29 cellular contexts compared by ENCODE assay signal in the genomic region with DNA sequence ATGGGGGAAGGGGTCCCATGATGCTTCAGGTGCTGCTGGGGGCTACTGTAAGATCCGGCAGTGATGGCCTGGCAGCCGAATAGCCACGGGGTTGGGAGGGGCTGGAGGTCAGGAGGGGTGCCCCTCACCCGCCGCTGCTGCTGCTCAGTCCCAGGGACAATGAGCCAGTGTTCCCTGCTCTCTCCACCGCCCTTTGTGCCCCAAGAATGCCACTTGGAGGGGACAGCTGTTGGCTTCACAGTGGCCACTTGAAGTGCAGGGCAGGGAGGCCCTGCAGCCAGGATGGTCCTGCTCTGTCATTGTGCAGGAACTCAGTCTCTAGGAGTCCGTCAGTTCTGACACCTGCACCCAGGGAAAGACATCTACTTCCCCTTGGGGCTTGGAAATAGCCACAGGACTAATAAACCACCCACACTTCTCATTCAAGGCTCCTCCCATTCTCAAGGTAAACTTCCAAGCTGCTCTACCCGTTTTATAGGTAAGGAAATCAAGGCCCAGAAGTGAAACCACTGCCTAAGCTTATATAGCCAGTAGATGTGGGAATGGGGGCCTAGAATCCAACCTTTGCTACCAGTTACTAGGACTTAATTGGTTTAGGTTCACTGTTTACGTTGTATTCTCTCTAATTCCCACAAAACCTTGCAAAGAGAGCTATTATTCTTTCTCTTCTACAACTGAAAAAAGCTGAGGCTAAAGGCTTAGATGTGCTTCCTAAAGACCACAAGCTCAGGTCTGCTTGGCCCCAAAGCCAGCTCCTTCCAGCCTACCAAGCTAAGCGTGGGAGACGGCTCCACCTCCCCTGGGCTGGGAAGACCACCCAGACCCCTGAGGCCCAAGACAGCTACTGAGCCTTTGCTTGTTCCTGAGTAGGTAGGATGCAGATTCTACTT. TPM values are rescaled to one million over a fixed set of nuclear protein-coding genes. Genes with fewer than 3 reads are reported as not detected.
DNase-seq lines count a peak whose midpoint lies in the region; ATAC-seq, FAIRE-seq and TF ChIP-seq lines count a peak whose summit lies in the region.
"Had no signal": no experiment of that assay in that cellular context is flagged by ENCODE, and none has a peak within 500 bp of the region (broad histone marks: within the 10 kb centered on the region; RNA-seq: fewer than 3 reads in every experiment).

No MANE protein-coding gene starts in this region.

- H3K27me3 Mint-ChIP-seq in endodermal cell (ENCODE audit: insufficient read depth) = no peaks in the 10 kb centered on the region
- H3K27me3 Mint-ChIP-seq: activated CD4-positive, alpha-beta memory T cell treated with anti-CD3 and anti-CD28 coated beads for 36 hours; T-helper 17 cell had no signal

- H3K36me3 Mint-ChIP-seq in endodermal cell (ENCODE audit: low read depth) = no peaks in the 10 kb centered on the region
- H3K36me3 Mint-ChIP-seq: activated CD4-positive, alpha-beta memory T cell treated with anti-CD3 and anti-CD28 coated beads for 36 hours; mesothelial cell of epicardium; WTC11 had no signal

- no peak overlapping the region for H3K27ac Mint-ChIP-seq in endodermal cell
- H3K27ac Mint-ChIP-seq: activated CD4-positive, alpha-beta memory T cell treated with anti-CD3 and anti-CD28 coated beads for 36 hours; mesothelial cell of epicardium; T-helper 17 cell; WTC11 had no signal

- 85 to 100% methylated on average over 1 to 11 of the region's 11 CpGs for WGBS in endodermal cell (ENCODE audit: insufficient coverage in 1 of 2, insufficient read length in 1 of 2), 2 experiments
- WGBS in neuronal stem cell (ENCODE audit: extremely low coverage in 2 of 2, insufficient read length in 2 of 2, insufficient replicate concordance in 1 of 2), 2 donors = no CpG with 5 or more reads among the region's 11 CpGs

- peak overlapping the region; percentile 90 for H2AK5ac ChIP-seq in neuronal stem cell (ENCODE audit: low read depth, low read length)

- H3K4me2 ChIP-seq in neuronal stem cell (ENCODE audit: insufficient read depth, low read length, poor library complexity, severe bottlenecking) = no peak overlapping the region

- H3K18ac ChIP-seq in neuronal stem cell (ENCODE audit: low read length) = peak overlapping the region; percentile 82

- DNase-seq in SKM-1 treated with dmso at 0.1 percent for 144 hours (lab: John Stamatoyannopoulos, UW; ENCODE audit: unreplicated experiment) (peak; percentile 19), SKM-1 (lab: John Stamatoyannopoulos, UW; ENCODE audit: unreplicated experiment) (no peak), endodermal cell (no peak), neuronal stem cell (ENCODE audit: low spot score) (no peak), urothelium cell line (ENCODE audit: low spot score) (no peak), hepatic stellate cell (ENCODE audit: low spot score) (no peak), dermis blood vessel endothelial cell (no peak)
- DNase-seq: activated effector memory CD4-positive, alpha-beta T cell treated with anti-CD3 and anti-CD28 coated beads, Interleukin-2, amount 50 U/mL, for 16 hours; DMS 273 treated with DMSO at 0.1 percent for 48 hours; left lung; NCI-H146; NCI-H69; retina; SHP77 treated with DMSO at 0.1 percent for 48 hours; T-helper 17 cell had no signal

- H3K27me3 ChIP-seq in endodermal cell (ENCODE audit: control insufficient read depth, insufficient read depth, low read length, poor library complexity, severe bottlenecking) (no peaks in the 10 kb centered on the region), neuronal stem cell (ENCODE audit: control insufficient read depth in 3 of 3, insufficient read depth in 3 of 3, low read depth in 1 of 3, low read length in 3 of 3) (no peaks in the 10 kb centered on the region)
- H3K27me3 ChIP-seq: adrenal gland; BLaER1 treated with 17β-estradiol and CSF1 and Interleukin-3, amounts not matched to agents 10 nM and 100 nM; cardiac muscle cell; left lung; vagina had no signal

- H3K36me3 ChIP-seq in endodermal cell (ENCODE audit: control insufficient read depth, insufficient read depth, low read length) (no peaks in the 10 kb centered on the region), neuronal stem cell (replicated peaks in 1 of 2; ENCODE audit: control insufficient read depth in 2 of 2, insufficient read depth in 2 of 2, low read length in 2 of 2) (no peaks in the 10 kb centered on the region)
- H3K36me3 ChIP-seq: adrenal gland; BLaER1 treated with 17β-estradiol and CSF1 and Interleukin-3, amounts not matched to agents 10 nM and 100 nM; cardiac muscle cell; left lung; vagina had no signal

- H3K4me1 ChIP-seq in endodermal cell (ENCODE audit: control insufficient read depth, insufficient read depth, low read length) (peaks cover 3% of the 10 kb centered on the region), neuronal stem cell (ENCODE audit: control insufficient read depth in 2 of 2, insufficient read depth in 1 of 2, low read depth in 1 of 2, low read length in 2 of 2) (peaks cover 13 to 15% of the 10 kb centered on the region in 2 donors)

- H3K4me3 ChIP-seq in endodermal cell (ENCODE audit: low read length) = no peak overlapping the region
- no peak overlapping the region for H3K4me3 ChIP-seq in neuronal stem cell (ENCODE audit: low read length in 2 of 2)
- H3K4me3 ChIP-seq: adrenal gland; BLaER1 treated with 17β-estradiol and CSF1 and Interleukin-3, amounts not matched to agents 10 nM and 100 nM; cardiac muscle cell; left lung; vagina had no signal

- H2BK15ac ChIP-seq in neuronal stem cell (ENCODE audit: low read length) = peak overlapping the region; percentile 92

- FAIRE-seq in urothelium cell line (lab: Jason Lieb, UNC) = peak; percentile 71
- FAIRE-seq: A204.1, G401.6 had no signal

- H3K14ac ChIP-seq in neuronal stem cell (ENCODE audit: low read length) = no peak overlapping the region

- TF ChIP-seq CTCF in endodermal cell (conservative IDR thresholded peaks at IDR 0.05) = no peak

- H3K9me3 Mint-ChIP-seq in endodermal cell = peaks cover 2% of the 10 kb centered on the region
- H3K9me3 Mint-ChIP-seq: activated CD4-positive, alpha-beta memory T cell treated with anti-CD3 and anti-CD28 coated beads for 36 hours; mesothelial cell of epicardium had no signal

- H4K8ac ChIP-seq in neuronal stem cell (ENCODE audit: low read depth, low read length) = no peak overlapping the region

- H3K79me1 ChIP-seq in neuronal stem cell (ENCODE audit: low read depth, low read length) = no peaks in the 10 kb centered on the region

- peaks cover 6% of the 10 kb centered on the region for H3K4me1 Mint-ChIP-seq in endodermal cell
- H3K4me1 Mint-ChIP-seq: T-helper 17 cell had no signal

- peak overlapping the region; percentile 43 for H2BK5ac ChIP-seq in neuronal stem cell (ENCODE audit: low read length)

- ATAC-seq in esophagus mucosa = no peak
- ATAC-seq: left lung, T-helper 17 cell, WTC11 had no signal

- H3K9me3 ChIP-seq in endodermal cell (ENCODE audit: control insufficient read depth, low read length) = peaks cover 9% of the 10 kb centered on the region
- peaks cover 0 to 3% of the 10 kb centered on the region in 2 donors for H3K9me3 ChIP-seq in neuronal stem cell (replicated peaks in 1 of 2; ENCODE audit: control insufficient read depth in 2 of 2, insufficient read depth in 1 of 2, low read depth in 1 of 2, low read length in 2 of 2)
- H3K9me3 ChIP-seq: adrenal gland, left lung, vagina had no signal

- H3K4me3 Mint-ChIP-seq in endodermal cell = no peak overlapping the region
- H3K4me3 Mint-ChIP-seq: activated CD4-positive, alpha-beta memory T cell treated with anti-CD3 and anti-CD28 coated beads for 36 hours; mesothelial cell of epicardium; T-helper 17 cell; WTC11 had no signal

- no peak overlapping the region for H3K4ac ChIP-seq in neuronal stem cell (ENCODE audit: low read length)

- no peak overlapping the region for H4K91ac ChIP-seq in neuronal stem cell (ENCODE audit: low read depth, low read length, poor library complexity)

- no peak overlapping the region for H2BK120ac ChIP-seq in neuronal stem cell (ENCODE audit: low read depth, low read length)

- no peak overlapping the region for H3K23ac ChIP-seq in neuronal stem cell (ENCODE audit: low read depth, low read length, poor library complexity)

- H3K9ac ChIP-seq in endodermal cell (ENCODE audit: extremely low read depth, low read length, poor library complexity, severe bottlenecking) (no peak overlapping the region), neuronal stem cell (ENCODE audit: low read depth, low read length, poor library complexity) (no peak overlapping the region)
- H3K9ac ChIP-seq: BLaER1 treated with 17β-estradiol and CSF1 and Interleukin-3, amounts not matched to agents 10 nM and 100 nM had no signal

- no peak overlapping the region for H2BK12ac ChIP-seq in neuronal stem cell (ENCODE audit: low read length)

- H3K27ac ChIP-seq in endodermal cell (ENCODE audit: low read depth, low read length) (peak overlapping the region; percentile 13), neuronal stem cell (replicated peaks; ENCODE audit: low read length) (no peak overlapping the region)
- H3K27ac ChIP-seq: adrenal gland; BLaER1 treated with 17β-estradiol and CSF1 and Interleukin-3, amounts not matched to agents 10 nM and 100 nM; cardiac muscle cell; left lung; vagina had no signal

- no peak overlapping the region for H2AFZ ChIP-seq in neuronal stem cell (ENCODE audit: low read length)

RNA-seq across cellular contexts. Expression of a gene that starts 6.2 kb away (rescaled TPM):
- total RNA-seq in endodermal cell (under 1 TPM; 0.29 to 0.58 TPM), esophagus mucosa (not detected), dermis blood vessel endothelial cell (not detected in 2 replicates)
- not detected for polyA plus RNA-seq in endodermal cell (2013, experiment 1 of 2)
- not detected for polyA plus RNA-seq in endodermal cell (2013, experiment 2 of 2)
- polyA plus RNA-seq in neuronal stem cell (2013, experiment 1 of 2) = not detected
- not detected for polyA plus RNA-seq in neuronal stem cell (2013, experiment 2 of 2)
- total RNA-seq: activated CD4-positive, alpha-beta memory T cell treated with anti-CD3 and anti-CD28 coated beads for 36 hours; adrenal gland; cardiac muscle cell; left lung; OCI-LY7; subcutaneous adipose tissue; T-helper 17 cell; vagina; WTC11 had no signal
- polyA plus RNA-seq: adrenal gland, cardiac muscle cell, esophagus, neural cell had no signal

RNA-seq across cellular contexts. Expression of a gene that starts 43.9 kb away (rescaled TPM):
- total RNA-seq in endodermal cell (10 to 100 TPM; 38.5 to 49.7 TPM), esophagus mucosa (25.9 TPM), dermis blood vessel endothelial cell (13.8 and 16.3 TPM in 2 replicates)
- polyA plus RNA-seq in endodermal cell (2013, experiment 1 of 2) = 57.7 TPM
- polyA plus RNA-seq in endodermal cell (2013, experiment 2 of 2) = 49.6 TPM
- 23.5 TPM for polyA plus RNA-seq in neuronal stem cell (2013, experiment 1 of 2)
- polyA plus RNA-seq in neuronal stem cell (2013, experiment 2 of 2) = 23.9 TPM
- total RNA-seq: OCI-LY7 had no signal
